26 cellular contexts compared by ENCODE assay signal in genomic region chr2:176913955-176914354, GRCh38.
"Had no signal": no experiment of that assay in that cellular context is flagged by ENCODE, and none has a peak within 500 bp of the region (broad histone marks: within the 10 kb centered on the region; RNA-seq: fewer than 3 reads in every experiment).

No MANE protein-coding gene starts in this region.

- DNase-seq: stimulated activated CD4-positive, alpha-beta T cell treated with anti-CD3 and anti-CD28 coated beads, Interleukin-2, amount 100 ng/mL, for 48 hours; stimulated activated CD4-positive, alpha-beta T cell treated with anti-CD3 and anti-CD28 coated beads, Interleukin-4, amount 100 ng/mL, for 1 hour; stimulated activated CD4-positive, alpha-beta T cell treated with anti-CD3 and anti-CD28 coated beads, Interleukin-4, amount 100 ng/mL, for 24 hours; stimulated activated CD4-positive, alpha-beta T cell treated with anti-CD3 and anti-CD28 coated beads, Interleukin-4, amount 100 ng/mL, for 4 hours; stimulated activated CD8-positive, alpha-beta memory T cell treated with anti-CD3 and anti-CD28 coated beads, Interleukin-4, amount 100 ng/mL, for 48 hours; stimulated activated naive B cell treated with anti-CD40 and anti-IgM and Interleukin-4, amounts not matched to agents 10 μg/mL and 1 μg/mL and 100 μg/mL, for 72 hours; stimulated activated naive CD4-positive, alpha-beta T cell; stimulated activated naive CD4-positive, alpha-beta T cell treated with Interleukin-2 at 50 U/mL for 16 hours; stimulated activated naive CD8-positive, alpha-beta T cell treated with anti-CD3 and anti-CD28 coated beads, Interleukin-15, amount 100 ng/mL, for 72 hours; stimulated activated naive CD8-positive, alpha-beta T cell treated with anti-CD3 and anti-CD28 coated beads, Interleukin-15, Interleukin-2, amounts not matched to agents 100 U/mL and 50 U/mL, for 24 hours; stomach; substantia nigra; testis; thyroid gland; tibial artery; transverse colon; trophoblast cell; upper lobe of left lung; upper lobe of right lung; uterus had no signal

- H3K4me3 ChIP-seq: stomach, suprapubic skin, testis, thoracic aorta, thyroid gland, tibial artery, tibial nerve, transverse colon, upper lobe of left lung, upper lobe of right lung, uterus, vagina had no signal

- H3K36me3 ChIP-seq: stomach, suprapubic skin, thoracic aorta, thyroid gland, tibial artery, tibial nerve, transverse colon, upper lobe of left lung, upper lobe of right lung, uterus, vagina had no signal

- H3K27ac ChIP-seq: stomach, suprapubic skin, testis, thoracic aorta, thyroid gland, tibial artery, tibial nerve, transverse colon, upper lobe of left lung, upper lobe of right lung, uterus, vagina had no signal

- H3K9me3 ChIP-seq: stomach, suprapubic skin, testis, thoracic aorta, thyroid gland, tibial artery, tibial nerve, transverse colon, upper lobe of left lung, upper lobe of right lung, uterus, vagina had no signal

- ATAC-seq: stimulated activated effector memory CD8-positive, alpha-beta T cell treated with anti-CD3 and anti-CD28 coated beads, Interleukin-12 subunit alpha, Interleukin-12 subunit beta, amount 100 ng/mL, for 72 hours; stimulated activated memory B cell treated with anti-CD40 and anti-IgM and Interleukin-4, amounts not matched to agents 10 μg/mL and 1 μg/mL and 100 μg/mL, for 72 hours; stimulated activated naive B cell treated with anti-CD40 and anti-IgM and Interleukin-4, amounts not matched to agents 10 μg/mL and 1 μg/mL and 100 μg/mL, for 72 hours; stimulated activated naive CD8-positive, alpha-beta T cell treated with anti-CD3 and anti-CD28 coated beads, Interleukin-15, amount 100 ng/mL, for 72 hours; stimulated activated naive CD8-positive, alpha-beta T cell treated with anti-CD3 and anti-CD28 coated beads, Interleukin-15, Interleukin-2, amounts not matched to agents 100 U/mL and 50 U/mL, for 24 hours; upper lobe of right lung had no signal

- H3K4me1 ChIP-seq: stomach, suprapubic skin, testis, thyroid gland, tibial artery, tibial nerve, transverse colon, upper lobe of left lung, upper lobe of right lung, uterus, vagina had no signal
